Comparison of ENCODE assay signal across 1 cellular context in the genomic region with DNA sequence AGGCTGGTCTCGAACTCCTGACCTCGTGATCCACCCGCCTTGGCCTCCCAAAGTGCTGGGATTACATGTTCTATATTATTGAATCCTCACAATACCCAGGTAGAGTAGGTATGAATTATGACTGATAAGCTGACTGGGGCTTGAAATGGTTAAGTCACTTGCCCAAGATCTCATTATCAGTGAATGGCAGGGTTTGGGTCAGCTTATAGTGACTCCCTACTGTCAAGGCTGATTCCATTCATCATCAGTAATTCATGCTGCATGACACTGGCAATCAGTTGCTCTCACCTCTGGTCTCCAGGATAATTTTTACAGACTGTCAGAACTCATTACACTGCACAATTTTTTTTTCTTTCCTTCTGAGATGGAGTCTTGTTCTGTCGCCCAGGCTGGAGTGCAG.
A peak's percentile ranks its signal among the peaks of the same experiment; 100 is the strongest.
TF ChIP-seq lines count a peak whose summit lies in the region.

No MANE protein-coding gene starts in this region.

TF ChIP-seq in K562, 482 proteins besides CTCF, POLR2A, EP300 and RAD21 (continued from another document and continues in another):
- TF ChIP-seq, protein P1, sequence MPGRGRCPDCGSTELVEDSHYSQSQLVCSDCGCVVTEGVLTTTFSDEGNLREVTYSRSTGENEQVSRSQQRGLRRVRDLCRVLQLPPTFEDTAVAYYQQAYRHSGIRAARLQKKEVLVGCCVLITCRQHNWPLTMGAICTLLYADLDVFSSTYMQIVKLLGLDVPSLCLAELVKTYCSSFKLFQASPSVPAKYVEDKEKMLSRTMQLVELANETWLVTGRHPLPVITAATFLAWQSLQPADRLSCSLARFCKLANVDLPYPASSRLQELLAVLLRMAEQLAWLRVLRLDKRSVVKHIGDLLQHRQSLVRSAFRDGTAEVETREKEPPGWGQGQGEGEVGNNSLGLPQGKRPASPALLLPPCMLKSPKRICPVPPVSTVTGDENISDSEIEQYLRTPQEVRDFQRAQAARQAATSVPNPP (IDR thresholded peaks at IDR 0.05; ENCODE audit: borderline replicate concordance, insufficient read depth, insufficient read length): no peak
- TF ChIP-seq SRSF1 (IDR thresholded peaks at IDR 0.05; ENCODE audit: low read depth, low read length) (no peak), MCM5 (IDR thresholded peaks at IDR 0.05; ENCODE audit: low read depth) (no peak), EP400 (IDR thresholded peaks at IDR 0.05) (no peak), ZNF184 (CRISPR knock-in tag; IDR thresholded peaks at IDR 0.05) (no peak), PML (IDR thresholded peaks at IDR 0.05; ENCODE audit: low read length) (peak; percentile 59; the same call in 1 of the 2 replicates), L3MBTL2 (IDR thresholded peaks at IDR 0.05) (no peak), MYBL2 (IDR thresholded peaks at IDR 0.05; ENCODE audit: low read depth) (no peak), MYBL2 (CRISPR knock-in tag; IDR thresholded peaks at IDR 0.05; ENCODE audit: borderline replicate concordance) (no peak), GATA2 (CRISPR knock-in tag; IDR thresholded peaks at IDR 0.05) (peak; percentile 72), MEIS2 (IDR thresholded peaks at IDR 0.05; ENCODE audit: partially characterized antibody) (peak; percentile 99), ZFP1 (CRISPR knock-in tag; IDR thresholded peaks at IDR 0.05) (no peak), SIRT6 (IDR thresholded peaks at IDR 0.05; ENCODE audit: low read depth, low read length) (no peak), ZNF764 (CRISPR knock-in tag; IDR thresholded peaks at IDR 0.05; ENCODE audit: low read depth) (no peak), RCOR1 (IDR thresholded peaks at IDR 0.05; ENCODE audit: borderline replicate concordance in 1 of 2, low read depth in 2 of 2, low read length in 2 of 2) (peak; percentile 54 to 78; a peak in 3 of 4 replicates), ZNF263 (CRISPR knock-in tag; IDR thresholded peaks at IDR 0.05; ENCODE audit: borderline replicate concordance) (no peak; the same call in 1 of the 2 replicates), ZNF24 (IDR thresholded peaks at IDR 0.05) (peak; percentile 71; the same call in 1 of the 2 replicates), KDM4B (IDR thresholded peaks at IDR 0.05; ENCODE audit: borderline replicate concordance in 2 of 2, low read depth in 1 of 2) (0 out of 4 replicates have a peak, but pooled peaks of 1 of the 2 experiments have one; percentile 56), BDP1 (IDR thresholded peaks at IDR 0.05; ENCODE audit: insufficient read depth, insufficient read length) (no peak), NELFE (IDR thresholded peaks at IDR 0.05; ENCODE audit: insufficient read depth, insufficient read length) (no peak), ERF (CRISPR knock-in tag; IDR thresholded peaks at IDR 0.05) (no peak), SOX6 (IDR thresholded peaks at IDR 0.05) (peak; percentile 97)
- TF ChIP-seq, protein P2, sequence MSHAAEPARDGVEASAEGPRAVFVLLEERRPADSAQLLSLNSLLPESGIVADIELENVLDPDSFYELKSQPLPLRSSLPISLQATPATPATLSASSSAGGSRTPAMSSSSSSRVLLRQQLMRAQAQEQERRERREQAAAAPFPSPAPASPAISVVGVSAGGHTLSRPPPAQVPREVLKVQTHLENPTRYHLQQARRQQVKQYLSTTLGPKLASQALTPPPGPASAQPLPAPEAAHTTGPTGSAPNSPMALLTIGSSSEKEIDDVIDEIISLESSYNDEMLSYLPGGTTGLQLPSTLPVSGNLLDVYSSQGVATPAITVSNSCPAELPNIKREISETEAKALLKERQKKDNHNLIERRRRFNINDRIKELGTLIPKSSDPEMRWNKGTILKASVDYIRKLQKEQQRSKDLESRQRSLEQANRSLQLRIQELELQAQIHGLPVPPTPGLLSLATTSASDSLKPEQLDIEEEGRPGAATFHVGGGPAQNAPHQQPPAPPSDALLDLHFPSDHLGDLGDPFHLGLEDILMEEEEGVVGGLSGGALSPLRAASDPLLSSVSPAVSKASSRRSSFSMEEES (CRISPR knock-in tag; IDR thresholded peaks at IDR 0.05): no peak
- TF ChIP-seq, protein P3, sequence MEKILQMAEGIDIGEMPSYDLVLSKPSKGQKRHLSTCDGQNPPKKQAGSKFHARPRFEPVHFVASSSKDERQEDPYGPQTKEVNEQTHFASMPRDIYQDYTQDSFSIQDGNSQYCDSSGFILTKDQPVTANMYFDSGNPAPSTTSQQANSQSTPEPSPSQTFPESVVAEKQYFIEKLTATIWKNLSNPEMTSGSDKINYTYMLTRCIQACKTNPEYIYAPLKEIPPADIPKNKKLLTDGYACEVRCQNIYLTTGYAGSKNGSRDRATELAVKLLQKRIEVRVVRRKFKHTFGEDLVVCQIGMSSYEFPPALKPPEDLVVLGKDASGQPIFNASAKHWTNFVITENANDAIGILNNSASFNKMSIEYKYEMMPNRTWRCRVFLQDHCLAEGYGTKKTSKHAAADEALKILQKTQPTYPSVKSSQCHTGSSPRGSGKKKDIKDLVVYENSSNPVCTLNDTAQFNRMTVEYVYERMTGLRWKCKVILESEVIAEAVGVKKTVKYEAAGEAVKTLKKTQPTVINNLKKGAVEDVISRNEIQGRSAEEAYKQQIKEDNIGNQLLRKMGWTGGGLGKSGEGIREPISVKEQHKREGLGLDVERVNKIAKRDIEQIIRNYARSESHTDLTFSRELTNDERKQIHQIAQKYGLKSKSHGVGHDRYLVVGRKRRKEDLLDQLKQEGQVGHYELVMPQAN (IDR thresholded peaks at IDR 0.05; ENCODE audit: borderline replicate concordance): no peak
- TF ChIP-seq, protein P4, sequence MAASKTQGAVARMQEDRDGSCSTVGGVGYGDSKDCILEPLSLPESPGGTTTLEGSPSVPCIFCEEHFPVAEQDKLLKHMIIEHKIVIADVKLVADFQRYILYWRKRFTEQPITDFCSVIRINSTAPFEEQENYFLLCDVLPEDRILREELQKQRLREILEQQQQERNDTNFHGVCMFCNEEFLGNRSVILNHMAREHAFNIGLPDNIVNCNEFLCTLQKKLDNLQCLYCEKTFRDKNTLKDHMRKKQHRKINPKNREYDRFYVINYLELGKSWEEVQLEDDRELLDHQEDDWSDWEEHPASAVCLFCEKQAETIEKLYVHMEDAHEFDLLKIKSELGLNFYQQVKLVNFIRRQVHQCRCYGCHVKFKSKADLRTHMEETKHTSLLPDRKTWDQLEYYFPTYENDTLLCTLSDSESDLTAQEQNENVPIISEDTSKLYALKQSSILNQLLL (CRISPR knock-in tag; IDR thresholded peaks at IDR 0.05; ENCODE audit: borderline replicate concordance): no peak
- TF ChIP-seq, protein P5, sequence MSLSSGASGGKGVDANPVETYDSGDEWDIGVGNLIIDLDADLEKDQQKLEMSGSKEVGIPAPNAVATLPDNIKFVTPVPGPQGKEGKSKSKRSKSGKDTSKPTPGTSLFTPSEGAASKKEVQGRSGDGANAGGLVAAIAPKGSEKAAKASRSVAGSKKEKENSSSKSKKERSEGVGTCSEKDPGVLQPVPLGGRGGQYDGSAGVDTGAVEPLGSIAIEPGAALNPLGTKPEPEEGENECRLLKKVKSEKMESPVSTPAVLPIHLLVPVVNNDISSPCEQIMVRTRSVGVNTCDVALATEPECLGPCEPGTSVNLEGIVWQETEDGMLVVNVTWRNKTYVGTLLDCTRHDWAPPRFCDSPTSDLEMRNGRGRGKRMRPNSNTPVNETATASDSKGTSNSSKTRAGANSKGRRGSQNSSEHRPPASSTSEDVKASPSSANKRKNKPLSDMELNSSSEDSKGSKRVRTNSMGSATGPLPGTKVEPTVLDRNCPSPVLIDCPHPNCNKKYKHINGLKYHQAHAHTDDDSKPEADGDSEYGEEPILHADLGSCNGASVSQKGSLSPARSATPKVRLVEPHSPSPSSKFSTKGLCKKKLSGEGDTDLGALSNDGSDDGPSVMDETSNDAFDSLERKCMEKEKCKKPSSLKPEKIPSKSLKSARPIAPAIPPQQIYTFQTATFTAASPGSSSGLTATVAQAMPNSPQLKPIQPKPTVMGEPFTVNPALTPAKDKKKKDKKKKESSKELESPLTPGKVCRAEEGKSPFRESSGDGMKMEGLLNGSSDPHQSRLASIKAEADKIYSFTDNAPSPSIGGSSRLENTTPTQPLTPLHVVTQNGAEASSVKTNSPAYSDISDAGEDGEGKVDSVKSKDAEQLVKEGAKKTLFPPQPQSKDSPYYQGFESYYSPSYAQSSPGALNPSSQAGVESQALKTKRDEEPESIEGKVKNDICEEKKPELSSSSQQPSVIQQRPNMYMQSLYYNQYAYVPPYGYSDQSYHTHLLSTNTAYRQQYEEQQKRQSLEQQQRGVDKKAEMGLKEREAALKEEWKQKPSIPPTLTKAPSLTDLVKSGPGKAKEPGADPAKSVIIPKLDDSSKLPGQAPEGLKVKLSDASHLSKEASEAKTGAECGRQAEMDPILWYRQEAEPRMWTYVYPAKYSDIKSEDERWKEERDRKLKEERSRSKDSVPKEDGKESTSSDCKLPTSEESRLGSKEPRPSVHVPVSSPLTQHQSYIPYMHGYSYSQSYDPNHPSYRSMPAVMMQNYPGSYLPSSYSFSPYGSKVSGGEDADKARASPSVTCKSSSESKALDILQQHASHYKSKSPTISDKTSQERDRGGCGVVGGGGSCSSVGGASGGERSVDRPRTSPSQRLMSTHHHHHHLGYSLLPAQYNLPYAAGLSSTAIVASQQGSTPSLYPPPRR (CRISPR knock-in tag; IDR thresholded peaks at IDR 0.05; ENCODE audit: borderline replicate concordance): no peak
- TF ChIP-seq, protein P6, sequence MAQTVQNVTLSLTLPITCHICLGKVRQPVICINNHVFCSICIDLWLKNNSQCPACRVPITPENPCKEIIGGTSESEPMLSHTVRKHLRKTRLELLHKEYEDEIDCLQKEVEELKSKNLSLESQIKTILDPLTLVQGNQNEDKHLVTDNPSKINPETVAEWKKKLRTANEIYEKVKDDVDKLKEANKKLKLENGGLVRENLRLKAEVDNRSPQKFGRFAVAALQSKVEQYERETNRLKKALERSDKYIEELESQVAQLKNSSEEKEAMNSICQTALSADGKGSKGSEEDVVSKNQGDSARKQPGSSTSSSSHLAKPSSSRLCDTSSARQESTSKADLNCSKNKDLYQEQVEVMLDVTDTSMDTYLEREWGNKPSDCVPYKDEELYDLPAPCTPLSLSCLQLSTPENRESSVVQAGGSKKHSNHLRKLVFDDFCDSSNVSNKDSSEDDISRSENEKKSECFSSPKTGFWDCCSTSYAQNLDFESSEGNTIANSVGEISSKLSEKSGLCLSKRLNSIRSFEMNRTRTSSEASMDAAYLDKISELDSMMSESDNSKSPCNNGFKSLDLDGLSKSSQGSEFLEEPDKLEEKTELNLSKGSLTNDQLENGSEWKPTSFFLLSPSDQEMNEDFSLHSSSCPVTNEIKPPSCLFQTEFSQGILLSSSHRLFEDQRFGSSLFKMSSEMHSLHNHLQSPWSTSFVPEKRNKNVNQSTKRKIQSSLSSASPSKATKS (CRISPR knock-in tag; IDR thresholded peaks at IDR 0.05): no peak
- TF ChIP-seq, protein P7, sequence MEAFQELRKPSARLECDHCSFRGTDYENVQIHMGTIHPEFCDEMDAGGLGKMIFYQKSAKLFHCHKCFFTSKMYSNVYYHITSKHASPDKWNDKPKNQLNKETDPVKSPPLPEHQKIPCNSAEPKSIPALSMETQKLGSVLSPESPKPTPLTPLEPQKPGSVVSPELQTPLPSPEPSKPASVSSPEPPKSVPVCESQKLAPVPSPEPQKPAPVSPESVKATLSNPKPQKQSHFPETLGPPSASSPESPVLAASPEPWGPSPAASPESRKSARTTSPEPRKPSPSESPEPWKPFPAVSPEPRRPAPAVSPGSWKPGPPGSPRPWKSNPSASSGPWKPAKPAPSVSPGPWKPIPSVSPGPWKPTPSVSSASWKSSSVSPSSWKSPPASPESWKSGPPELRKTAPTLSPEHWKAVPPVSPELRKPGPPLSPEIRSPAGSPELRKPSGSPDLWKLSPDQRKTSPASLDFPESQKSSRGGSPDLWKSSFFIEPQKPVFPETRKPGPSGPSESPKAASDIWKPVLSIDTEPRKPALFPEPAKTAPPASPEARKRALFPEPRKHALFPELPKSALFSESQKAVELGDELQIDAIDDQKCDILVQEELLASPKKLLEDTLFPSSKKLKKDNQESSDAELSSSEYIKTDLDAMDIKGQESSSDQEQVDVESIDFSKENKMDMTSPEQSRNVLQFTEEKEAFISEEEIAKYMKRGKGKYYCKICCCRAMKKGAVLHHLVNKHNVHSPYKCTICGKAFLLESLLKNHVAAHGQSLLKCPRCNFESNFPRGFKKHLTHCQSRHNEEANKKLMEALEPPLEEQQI (IDR thresholded peaks at IDR 0.05): no peak; the same call in 1 of the 2 replicates
- TF ChIP-seq, protein P8, sequence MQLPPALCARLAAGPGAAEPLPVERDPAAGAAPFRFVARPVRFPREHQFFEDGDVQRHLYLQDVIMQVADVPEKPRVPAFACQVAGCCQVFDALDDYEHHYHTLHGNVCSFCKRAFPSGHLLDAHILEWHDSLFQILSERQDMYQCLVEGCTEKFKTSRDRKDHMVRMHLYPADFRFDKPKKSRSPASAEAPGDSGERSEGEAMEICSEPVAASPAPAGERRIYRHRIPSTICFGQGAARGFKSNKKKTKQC (CRISPR knock-in tag; IDR thresholded peaks at IDR 0.05): no peak
- TF ChIP-seq, protein P9, sequence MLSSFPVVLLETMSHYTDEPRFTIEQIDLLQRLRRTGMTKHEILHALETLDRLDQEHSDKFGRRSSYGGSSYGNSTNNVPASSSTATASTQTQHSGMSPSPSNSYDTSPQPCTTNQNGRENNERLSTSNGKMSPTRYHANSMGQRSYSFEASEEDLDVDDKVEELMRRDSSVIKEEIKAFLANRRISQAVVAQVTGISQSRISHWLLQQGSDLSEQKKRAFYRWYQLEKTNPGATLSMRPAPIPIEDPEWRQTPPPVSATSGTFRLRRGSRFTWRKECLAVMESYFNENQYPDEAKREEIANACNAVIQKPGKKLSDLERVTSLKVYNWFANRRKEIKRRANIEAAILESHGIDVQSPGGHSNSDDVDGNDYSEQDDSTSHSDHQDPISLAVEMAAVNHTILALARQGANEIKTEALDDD (IDR thresholded peaks at IDR 0.05): peak; percentile 76; the same call in 1 of the 2 replicates
